ENCODE assay signal across 19 cellular contexts in genomic region chr5:176652136-176652535, GRCh38. TPM values are rescaled to one million over a fixed set of nuclear protein-coding genes. Genes with fewer than 3 reads are reported as not detected.
DNase-seq lines count a peak whose midpoint lies in the region; ATAC-seq and TF ChIP-seq lines count a peak whose summit lies in the region.
"Had no signal": no experiment of that assay in that cellular context is flagged by ENCODE, and none has a peak within 500 bp of the region (broad histone marks: within the 10 kb centered on the region; RNA-seq: fewer than 3 reads in every experiment).

No MANE protein-coding gene starts in this region.

- H3K4me3 Mint-ChIP-seq in effector memory CD8-positive, alpha-beta T cell: no peak overlapping the region
- no peak overlapping the region for H3K4me3 Mint-ChIP-seq in natural killer cell treated with Interleukin-12 subunit alpha and Interleukin-12 subunit beta and Interleukin-15 and Interleukin-18, amount 100 ng/mL, for 72 hours

- intact Hi-C loops in stomach (cut with DNase I; ENCODE audit: low total_unique reads): no loop called here

- H3K36me3 Mint-ChIP-seq in effector memory CD8-positive, alpha-beta T cell (ENCODE audit: insufficient read depth): peaks cover 16% of the 10 kb centered on the region
- peaks cover 8% of the 10 kb centered on the region for H3K36me3 Mint-ChIP-seq in natural killer cell treated with Interleukin-12 subunit alpha and Interleukin-12 subunit beta and Interleukin-15 and Interleukin-18, amount 100 ng/mL, for 72 hours

- no peak for TF ChIP-seq CTCF in stomach (IDR thresholded peaks at IDR 0.05)

- H3K27me3 ChIP-seq in stomach: no peaks in the 10 kb centered on the region
- H3K27me3 ChIP-seq: ascending aorta, esophagus muscularis mucosa had no signal

- no peaks in the 10 kb centered on the region for H3K9me3 Mint-ChIP-seq in effector memory CD8-positive, alpha-beta T cell
- H3K9me3 Mint-ChIP-seq in natural killer cell treated with Interleukin-12 subunit alpha and Interleukin-12 subunit beta and Interleukin-15 and Interleukin-18, amount 100 ng/mL, for 72 hours: no peaks in the 10 kb centered on the region
- H3K9me3 Mint-ChIP-seq: nephron had no signal

- peaks cover 54 to 60% of the 10 kb centered on the region in 2 donors for H3K4me1 Mint-ChIP-seq in effector memory CD8-positive, alpha-beta T cell (ENCODE audit: low read depth in 2 of 2)
- peaks cover 48 to 56% of the 10 kb centered on the region in 2 donors for H3K4me1 Mint-ChIP-seq in natural killer cell treated with Interleukin-12 subunit alpha and Interleukin-12 subunit beta and Interleukin-15 and Interleukin-18, amount 100 ng/mL, for 72 hours (ENCODE audit: low read depth in 2 of 2)

- no peaks in the 10 kb centered on the region for H3K27me3 Mint-ChIP-seq in effector memory CD8-positive, alpha-beta T cell
- no peaks in the 10 kb centered on the region for H3K27me3 Mint-ChIP-seq in natural killer cell treated with Interleukin-12 subunit alpha and Interleukin-12 subunit beta and Interleukin-15 and Interleukin-18, amount 100 ng/mL, for 72 hours

- WGBS in stomach, 5 donors: 70 to 84% (median 82%) methylated on average over 8 of the region's 8 CpGs

- H3K9me3 ChIP-seq in stomach: no peaks in the 10 kb centered on the region
- H3K9me3 ChIP-seq: ascending aorta, esophagus muscularis mucosa had no signal

- peak overlapping the region; percentile 25 to 73 for H3K27ac Mint-ChIP-seq in effector memory CD8-positive, alpha-beta T cell
- peak overlapping the region in 1 of 2 donors; percentile 58 for H3K27ac Mint-ChIP-seq in natural killer cell treated with Interleukin-12 subunit alpha and Interleukin-12 subunit beta and Interleukin-15 and Interleukin-18, amount 100 ng/mL, for 72 hours
- H3K27ac Mint-ChIP-seq: nephron had no signal

- TF ChIP-seq POLR2A in stomach (IDR thresholded peaks at IDR 0.05): no peak

- no peak for TF ChIP-seq EP300 in stomach (IDR thresholded peaks at IDR 0.05)

- H3K27ac ChIP-seq in stomach: no peak overlapping the region
- H3K27ac ChIP-seq: 22Rv1, ascending aorta, esophagus muscularis mucosa, PC-9 had no signal

- H3K4me3 ChIP-seq in stomach: no peak overlapping the region
- H3K4me3 ChIP-seq: ascending aorta, esophagus muscularis mucosa, PC-9 had no signal

- DNase-seq in NCI-H1105 treated with DMSO at 0.1 percent for 48 hours (lab: John Stamatoyannopoulos, UW) (peak; percentile 8), NCI-H1105 (lab: John Stamatoyannopoulos, UW) (no peak), NCI-H2171 treated with DMSO at 0.1 percent for 48 hours (lab: John Stamatoyannopoulos, UW) (peak; percentile 65), pons (ENCODE audit: low spot score) (peak; percentile 26), RKO (ENCODE audit: low spot score) (no peak), stomach (no peak)
- DNase-seq in effector memory CD8-positive, alpha-beta T cell: no peak
- DNase-seq in natural killer cell treated with Interleukin-12 subunit alpha and Interleukin-12 subunit beta and Interleukin-15 and Interleukin-18, amount 100 ng/mL, for 72 hours (ENCODE audit: low spot score): no peak
- DNase-seq: activated effector memory CD4-positive, alpha-beta T cell treated with Interleukin-2 at 50 U/mL for 16 hours; cortex of kidney; GF-D8; NCI-H226; PC-9; stimulated activated CD4-positive, alpha-beta T cell treated with anti-CD3 and anti-CD28 coated beads, Interleukin-1b, Interleukin-23, amount 100 ng/mL, for 48 hours had no signal

- peaks cover 19 to 58% (median 22%) of the 10 kb centered on the region in 4 donors for H3K4me1 ChIP-seq in stomach

- ATAC-seq in effector memory CD8-positive, alpha-beta T cell (replicated peaks): no peak
- no peak for ATAC-seq in natural killer cell treated with Interleukin-12 subunit alpha and Interleukin-12 subunit beta and Interleukin-15 and Interleukin-18, amount 100 ng/mL, for 72 hours

- H3K36me3 ChIP-seq in stomach: peaks cover 0 to 51% (median 48%) of the 10 kb centered on the region in 4 donors

RNA-seq across cellular contexts. Expression of gene TSPAN17, which starts 4.9 kb away (rescaled TPM):
- total RNA-seq in natural killer cell treated with Interleukin-12 subunit alpha and Interleukin-12 subunit beta and Interleukin-15 and Interleukin-18, amount 100 ng/mL, for 72 hours: 10 to 100 TPM; 48.9 to 67.6 TPM
- 10 to 100 TPM in 3 of 5 donors, 1 to 10 TPM in 2; 2.3 to 79.9 (median 19.0) TPM for total RNA-seq in stomach
- polyA plus RNA-seq in stomach: 10 to 100 TPM; 21.7 to 24.0 (median 21.8) TPM

RNA-seq across cellular contexts. Expression of gene EIF4E1B, which starts 21.7 kb away (rescaled TPM):
- total RNA-seq in natural killer cell treated with Interleukin-12 subunit alpha and Interleukin-12 subunit beta and Interleukin-15 and Interleukin-18, amount 100 ng/mL, for 72 hours: not detected
- not detected for total RNA-seq in stomach
- not detected for polyA plus RNA-seq in stomach
- total RNA-seq: ascending aorta, esophagus muscularis mucosa, liver, PC-9 had no signal
- polyA plus RNA-seq: liver had no signal

RNA-seq across cellular contexts. Expression of gene SNCB, which starts 21.8 kb away (rescaled TPM):
- not detected for total RNA-seq in natural killer cell treated with Interleukin-12 subunit alpha and Interleukin-12 subunit beta and Interleukin-15 and Interleukin-18, amount 100 ng/mL, for 72 hours
- not detected for total RNA-seq in stomach
- not detected for polyA plus RNA-seq in stomach
- total RNA-seq: ascending aorta, esophagus muscularis mucosa, liver, PC-9 had no signal
- polyA plus RNA-seq: liver had no signal

RNA-seq across cellular contexts. Expression of gene GPRIN1, which starts 42.2 kb away (rescaled TPM):
- 1 to 10 TPM; 2.7 to 5.9 TPM for total RNA-seq in natural killer cell treated with Interleukin-12 subunit alpha and Interleukin-12 subunit beta and Interleukin-15 and Interleukin-18, amount 100 ng/mL, for 72 hours
- 1 to 10 TPM in 1 of 5 donors, under 1 TPM in 2, not detected in 2; 0.72 to 1.4 (median 0.92) TPM for total RNA-seq in stomach
- polyA plus RNA-seq in stomach: under 1 TPM; 0.30 to 0.46 (median 0.37) TPM
- total RNA-seq: ascending aorta had no signal

Comparison
In these comparisons a context has a peak if more than half of its experiments do, and no peak if none do; other contexts are left out.
1. DNase-seq: peak in NCI-H1105 treated with DMSO at 0.1 percent for 48 hours (single experiment), NCI-H2171 treated with DMSO at 0.1 percent for 48 hours (single experiment) and pons (single experiment); none in NCI-H1105 (single experiment), effector memory CD8-positive, alpha-beta T cell (0 of 3), natural killer cell treated with Interleukin-12 subunit alpha and Interleukin-12 subunit beta and Interleukin-15 and Interleukin-18, amount 100 ng/mL, for 72 hours (single experiment), RKO (single experiment) and stomach (single experiment).